1 cellular context compared by ENCODE assay signal in the genomic region with DNA sequence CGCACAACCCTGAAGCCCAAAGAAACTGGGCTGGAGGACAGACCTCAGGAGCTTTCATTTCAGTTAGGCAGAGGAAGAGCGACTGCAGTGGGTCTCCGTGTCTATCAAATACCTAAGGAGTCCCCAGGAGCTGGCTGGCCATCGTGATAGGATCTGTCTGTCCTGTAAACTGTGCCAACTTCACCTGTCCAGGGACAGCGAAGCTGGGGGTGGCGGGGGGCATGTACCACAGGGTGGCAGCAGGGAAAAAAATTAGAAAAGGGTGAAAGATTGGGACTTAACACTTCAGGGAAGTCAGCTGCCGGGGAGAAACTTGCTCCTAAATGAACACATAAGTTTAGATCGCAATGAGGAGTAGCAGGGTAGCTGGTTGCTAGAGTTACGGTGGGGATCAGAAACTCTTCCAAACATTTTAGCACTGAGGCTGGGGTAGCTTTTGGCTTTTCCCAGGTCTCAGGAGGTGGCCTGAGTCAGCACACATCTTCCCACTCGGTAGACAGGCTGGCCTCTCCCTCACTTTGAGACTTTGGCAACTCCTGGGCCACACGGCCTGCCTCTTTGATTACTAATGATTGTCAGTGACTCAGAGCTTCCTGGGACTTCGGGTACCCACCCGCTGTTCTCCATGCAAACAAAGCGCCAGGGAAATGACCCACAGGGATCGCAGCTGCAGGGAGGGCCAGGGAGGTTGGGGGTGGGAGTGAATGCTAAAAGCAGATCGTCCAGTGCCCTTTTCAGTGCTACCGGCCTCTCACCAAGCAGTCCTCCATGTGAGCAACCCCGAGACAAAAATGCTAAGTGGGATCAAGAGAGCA.
TF ChIP-seq lines count a peak whose summit lies in the region.

No MANE protein-coding gene starts in this region.

TF ChIP-seq in GM12878, 131 proteins besides CTCF, POLR2A, EP300 and RAD21:
- TF ChIP-seq, protein P1, sequence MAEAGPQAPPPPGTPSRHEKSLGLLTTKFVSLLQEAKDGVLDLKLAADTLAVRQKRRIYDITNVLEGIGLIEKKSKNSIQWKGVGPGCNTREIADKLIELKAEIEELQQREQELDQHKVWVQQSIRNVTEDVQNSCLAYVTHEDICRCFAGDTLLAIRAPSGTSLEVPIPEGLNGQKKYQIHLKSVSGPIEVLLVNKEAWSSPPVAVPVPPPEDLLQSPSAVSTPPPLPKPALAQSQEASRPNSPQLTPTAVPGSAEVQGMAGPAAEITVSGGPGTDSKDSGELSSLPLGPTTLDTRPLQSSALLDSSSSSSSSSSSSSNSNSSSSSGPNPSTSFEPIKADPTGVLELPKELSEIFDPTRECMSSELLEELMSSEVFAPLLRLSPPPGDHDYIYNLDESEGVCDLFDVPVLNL (IDR thresholded peaks at IDR 0.05; ENCODE audit: low read depth, low read length), result no peak
- TF ChIP-seq ATF7 (IDR thresholded peaks at IDR 0.05; ENCODE audit: low read depth) (no peak), SUZ12 (IDR thresholded peaks at IDR 0.05; ENCODE audit: unreplicated experiment) (no peak), RUNX3 (IDR thresholded peaks at IDR 0.05; ENCODE audit: low read length) (no peak)
- TF ChIP-seq, protein P2, sequence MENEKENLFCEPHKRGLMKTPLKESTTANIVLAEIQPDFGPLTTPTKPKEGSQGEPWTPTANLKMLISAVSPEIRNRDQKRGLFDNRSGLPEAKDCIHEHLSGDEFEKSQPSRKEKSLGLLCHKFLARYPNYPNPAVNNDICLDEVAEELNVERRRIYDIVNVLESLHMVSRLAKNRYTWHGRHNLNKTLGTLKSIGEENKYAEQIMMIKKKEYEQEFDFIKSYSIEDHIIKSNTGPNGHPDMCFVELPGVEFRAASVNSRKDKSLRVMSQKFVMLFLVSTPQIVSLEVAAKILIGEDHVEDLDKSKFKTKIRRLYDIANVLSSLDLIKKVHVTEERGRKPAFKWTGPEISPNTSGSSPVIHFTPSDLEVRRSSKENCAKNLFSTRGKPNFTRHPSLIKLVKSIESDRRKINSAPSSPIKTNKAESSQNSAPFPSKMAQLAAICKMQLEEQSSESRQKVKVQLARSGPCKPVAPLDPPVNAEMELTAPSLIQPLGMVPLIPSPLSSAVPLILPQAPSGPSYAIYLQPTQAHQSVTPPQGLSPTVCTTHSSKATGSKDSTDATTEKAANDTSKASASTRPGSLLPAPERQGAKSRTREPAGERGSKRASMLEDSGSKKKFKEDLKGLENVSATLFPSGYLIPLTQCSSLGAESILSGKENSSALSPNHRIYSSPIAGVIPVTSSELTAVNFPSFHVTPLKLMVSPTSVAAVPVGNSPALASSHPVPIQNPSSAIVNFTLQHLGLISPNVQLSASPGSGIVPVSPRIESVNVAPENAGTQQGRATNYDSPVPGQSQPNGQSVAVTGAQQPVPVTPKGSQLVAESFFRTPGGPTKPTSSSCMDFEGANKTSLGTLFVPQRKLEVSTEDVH (IDR thresholded peaks at IDR 0.05; ENCODE audit: low read depth, partially characterized antibody), result no peak
- TF ChIP-seq, protein P3, sequence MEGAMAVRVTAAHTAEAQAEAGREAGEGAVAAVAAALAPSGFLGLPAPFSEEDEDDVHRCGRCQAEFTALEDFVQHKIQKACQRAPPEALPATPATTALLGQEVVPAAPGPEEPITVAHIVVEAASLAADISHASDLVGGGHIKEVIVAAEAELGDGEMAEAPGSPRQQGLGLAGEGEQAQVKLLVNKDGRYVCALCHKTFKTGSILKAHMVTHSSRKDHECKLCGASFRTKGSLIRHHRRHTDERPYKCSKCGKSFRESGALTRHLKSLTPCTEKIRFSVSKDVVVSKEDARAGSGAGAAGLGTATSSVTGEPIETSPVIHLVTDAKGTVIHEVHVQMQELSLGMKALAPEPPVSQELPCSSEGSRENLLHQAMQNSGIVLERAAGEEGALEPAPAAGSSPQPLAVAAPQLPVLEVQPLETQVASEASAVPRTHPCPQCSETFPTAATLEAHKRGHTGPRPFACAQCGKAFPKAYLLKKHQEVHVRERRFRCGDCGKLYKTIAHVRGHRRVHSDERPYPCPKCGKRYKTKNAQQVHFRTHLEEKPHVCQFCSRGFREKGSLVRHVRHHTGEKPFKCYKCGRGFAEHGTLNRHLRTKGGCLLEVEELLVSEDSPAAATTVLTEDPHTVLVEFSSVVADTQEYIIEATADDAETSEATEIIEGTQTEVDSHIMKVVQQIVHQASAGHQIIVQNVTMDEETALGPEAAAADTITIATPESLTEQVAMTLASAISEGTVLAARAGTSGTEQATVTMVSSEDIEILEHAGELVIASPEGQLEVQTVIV (IDR thresholded peaks at IDR 0.05; ENCODE audit: borderline replicate concordance, partially characterized antibody), result no peak
TF ChIP-seq in GM12878: peak in this region for 0.
